8 cellular contexts compared by ENCODE assay signal in the genomic region with DNA sequence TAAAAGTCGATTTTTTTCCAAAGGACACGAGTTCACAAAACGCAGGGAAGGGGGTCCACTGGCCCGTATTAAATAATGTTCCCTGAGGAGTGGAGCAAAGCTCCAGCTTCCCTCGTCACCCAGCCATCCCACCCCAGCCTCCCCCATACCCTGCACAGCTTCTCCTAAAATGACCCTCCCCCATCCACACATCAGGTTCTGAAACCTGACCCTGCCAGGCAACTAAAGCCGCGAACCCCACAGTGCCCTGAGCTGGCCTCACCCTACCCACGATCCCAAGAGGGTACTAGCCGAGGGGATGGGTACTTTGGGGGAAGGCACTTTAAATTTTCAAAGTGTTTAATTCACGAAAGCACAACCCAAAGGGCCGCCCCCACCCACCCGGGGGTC.
DNase-seq lines count a peak whose midpoint lies in the region; ATAC-seq and TF ChIP-seq lines count a peak whose summit lies in the region.

No MANE protein-coding gene starts in this region.

- TF ChIP-seq CTCF in NB4 (IDR thresholded peaks at IDR 0.05; ENCODE audit: low read depth, low read length): no peak

- DNase-seq in NCI-H146 (lab: John Stamatoyannopoulos, UW) (peak; percentile 35), NCI-H146 treated with DMSO at 0.1 percent for 48 hours (lab: John Stamatoyannopoulos, UW; ENCODE audit: unreplicated experiment) (no peak), NB4 (ENCODE audit: low read depth) (peak; percentile 56), anterior cingulate cortex (lab: John Stamatoyannopoulos, UW) (no peak), GM19238 (ENCODE audit: insufficient read length, low spot score) (no peak)

- H3K36me3 ChIP-seq in mucosa of rectum (ENCODE audit: control insufficient read depth in 2 of 2, insufficient read depth in 2 of 2, low read length in 2 of 2): no peaks in the 10 kb centered on the region

- ATAC-seq in GM21723 (IDR thresholded peaks at IDR 0.05; ENCODE audit: unreplicated experiment): no peak

- no peak for TF ChIP-seq POLR2A in NB4 (IDR thresholded peaks at IDR 0.05; ENCODE audit: extremely low read depth, insufficient read length)

- H3K4me3 ChIP-seq in NB4 (ENCODE audit: low read depth, low read length): peak overlapping the region; percentile 75
- peak overlapping the region; percentile 71 to 75 for H3K4me3 ChIP-seq in mucosa of rectum (ENCODE audit: low read length in 2 of 2)

- peak overlapping the region; percentile 76 to 79 for H3K9ac ChIP-seq in mucosa of rectum (ENCODE audit: low read depth in 1 of 2, low read length in 2 of 2)

- H3K27ac ChIP-seq in cingulate gyrus (ENCODE audit: low read depth, low read length): peak overlapping the region; percentile 66
- H3K27ac ChIP-seq in mucosa of rectum (ENCODE audit: low read depth in 2 of 2, low read length in 2 of 2): peak overlapping the region; percentile 87 to 91

- peaks cover 3 to 12% of the 10 kb centered on the region in 2 donors for H3K4me1 ChIP-seq in mucosa of rectum (ENCODE audit: control insufficient read depth in 2 of 2, insufficient read depth in 2 of 2, low read length in 2 of 2)

- no peaks in the 10 kb centered on the region for H3K27me3 ChIP-seq in mucosa of rectum (ENCODE audit: control insufficient read depth in 2 of 2, insufficient read depth in 2 of 2, low read length in 2 of 2)

- no peaks in the 10 kb centered on the region for H3K9me3 ChIP-seq in mucosa of rectum (ENCODE audit: control insufficient read depth in 2 of 2, low read length in 2 of 2)

Comparison
In these comparisons a context has a peak if more than half of its experiments do, and no peak if none do; other contexts are left out.
1. DNase-seq: peak in NCI-H146 (single experiment) and NB4 (single experiment); none in NCI-H146 treated with DMSO at 0.1 percent for 48 hours (single experiment), anterior cingulate cortex (0 of 58) and GM19238 (single experiment).